ENCODE assay signal across 2 cellular contexts in genomic region chr12:4297617-4298016, GRCh38.
A peak's percentile ranks its signal among the peaks of the same experiment; 100 is the strongest.
TF ChIP-seq lines count a peak whose summit lies in the region.

No MANE protein-coding gene starts in this region.

TF ChIP-seq in GM23338, 12 proteins besides CTCF, POLR2A, EP300 and RAD21:
- TF ChIP-seq STAT1 (IDR thresholded peaks at IDR 0.05; ENCODE audit: unreplicated experiment) (no peak), POLR2AphosphoS5 (IDR thresholded peaks at IDR 0.05; ENCODE audit: low read depth) (peak; percentile 36), CREB1 (CRISPR knock-in tag; IDR thresholded peaks at IDR 0.05; ENCODE audit: low read depth) (no peak), JUNB (IDR thresholded peaks at IDR 0.05; ENCODE audit: unreplicated experiment) (no peak), ZNF114 (CRISPR knock-in tag; IDR thresholded peaks at IDR 0.05) (no peak)
TF ChIP-seq in GM23338: peak in this region for 1.

TF ChIP-seq in GM12878, 131 proteins besides CTCF, POLR2A, EP300 and RAD21:
- TF ChIP-seq ETV6 (conservative IDR thresholded peaks at IDR 0.05 in 1 of 2, IDR thresholded peaks at IDR 0.05 in 1 of 2; ENCODE audit: borderline replicate concordance in 1 of 2, low read depth in 1 of 2): no peak
- TF ChIP-seq POLR2AphosphoS5 (IDR thresholded peaks at IDR 0.05; ENCODE audit: low read length): peak; percentile 66; the same call in 1 of the 2 replicates
